ENCODE assay signal across 19 cellular contexts in genomic region chr7:34135924-34136323, GRCh38.
DNase-seq lines count a peak whose midpoint lies in the region; ATAC-seq, FAIRE-seq and TF ChIP-seq lines count a peak whose summit lies in the region.
"Had no signal": no experiment of that assay in that cellular context is flagged by ENCODE, and none has a peak within 500 bp of the region (broad histone marks: within the 10 kb centered on the region; RNA-seq: fewer than 3 reads in every experiment).

No MANE protein-coding gene starts in this region.

- intact Hi-C loops in IMR-90 (cut with micrococcal nuclease) = loop anchor here (2.0 to 10.0 kb wide), 3 partner anchors 31 to 687 kb away; no protein-coding TSS in a partner anchor

- DNase-seq in AG20443 (ENCODE audit: low spot score) = peak; percentile 36
- no peak for DNase-seq in IMR-90
- DNase-seq in bronchial epithelial cell (ENCODE audit: low read depth) = no peak
- peak; percentile 58 for DNase-seq in osteoblast (ENCODE audit: insufficient read length, low spot score, missing footprints)
- DNase-seq in cortex of kidney (lab: John Stamatoyannopoulos, UW) = no peak
- DNase-seq: AML-193; H9; NCI-H1417 treated with DMSO at 0.1 percent for 48 hours; NCI-H2081; NK-92 treated with Interleukin-12 subunit alpha and Interleukin-12 subunit beta, amount 100 ng/mL, for 24 hours; Peyer's patch had no signal

- H3K79me2 ChIP-seq in osteoblast (ENCODE audit: insufficient read depth, low read length) = peaks cover 4% of the 10 kb centered on the region

- in situ Hi-C loops in IMR-90 (cut with MboI; ENCODE audit: low sequenced_read_pairs) = loop anchor here (10.0 kb wide), 1 partner anchor 179 kb away; no protein-coding TSS in a partner anchor

- H3K4me2 ChIP-seq in IMR-90 (ENCODE audit: low read depth, low read length) = no peak overlapping the region
- H3K4me2 ChIP-seq in osteoblast (ENCODE audit: insufficient read depth, low read length) = no peak overlapping the region
- H3K4me2 ChIP-seq: KMS-11 had no signal

- no peak for TF ChIP-seq POLR2A in IMR-90 (IDR thresholded peaks at IDR 0.05; ENCODE audit: low read depth, low read length)

- no peak for TF ChIP-seq RAD21 in IMR-90 (IDR thresholded peaks at IDR 0.05; ENCODE audit: low read length)

- no peaks in the 10 kb centered on the region for H3K79me1 ChIP-seq in IMR-90 (ENCODE audit: low read depth in 1 of 2, low read length in 2 of 2)

- POLR2A ChIA-PET in IMR-90 (lab: Charles Lee; ENCODE audit: unreplicated experiment) = no interaction called here

- no peak overlapping the region for H2AK9ac ChIP-seq in IMR-90 (replicated peaks; ENCODE audit: low read depth, low read length, poor library complexity)

- no peak overlapping the region for H3K23ac ChIP-seq in IMR-90 (ENCODE audit: low read depth, low read length)

- H3K56ac ChIP-seq in IMR-90 (ENCODE audit: extremely low read depth, insufficient read depth, low read length) = no peak overlapping the region

- TF ChIP-seq CTCF in IMR-90 (conservative IDR thresholded peaks at IDR 0.05; ENCODE audit: low read depth, low read length) (no peak), bronchial epithelial cell (IDR thresholded peaks at IDR 0.05; ENCODE audit: insufficient read depth, low read length, severe bottlenecking) (no peak), osteoblast (IDR thresholded peaks at IDR 0.05; ENCODE audit: extremely low read depth, low read depth, low read length) (no peak)

- H3K27me3 ChIP-seq in IMR-90 (ENCODE audit: control insufficient read depth, insufficient read depth, low read length) = no peaks in the 10 kb centered on the region
- H3K27me3 ChIP-seq in bronchial epithelial cell (ENCODE audit: control insufficient read depth, insufficient read depth, low read length) = no peaks in the 10 kb centered on the region
- no peaks in the 10 kb centered on the region for H3K27me3 ChIP-seq in osteoblast (ENCODE audit: insufficient read depth, low read length)
- H3K27me3 ChIP-seq: Peyer's patch had no signal

- no peak overlapping the region; the same call in 1 of the 2 replicates for H4K91ac ChIP-seq in IMR-90 (ENCODE audit: insufficient read depth, low read depth, low read length)

- no peaks in the 10 kb centered on the region for H3K36me3 ChIP-seq in IMR-90 (ENCODE audit: control insufficient read depth, insufficient read depth, low read length)
- no peaks in the 10 kb centered on the region for H3K36me3 ChIP-seq in bronchial epithelial cell (ENCODE audit: control insufficient read depth, insufficient read depth, low read length)
- H3K36me3 ChIP-seq in osteoblast (ENCODE audit: insufficient read depth, low read length) = no peaks in the 10 kb centered on the region
- H3K36me3 ChIP-seq: Peyer's patch had no signal

- H3K27ac ChIP-seq in IMR-90 (ENCODE audit: insufficient read depth, low read length) (no peak overlapping the region), osteoblast (ENCODE audit: low read depth, low read length) (no peak overlapping the region)
- H3K27ac ChIP-seq: C4-2B, KMS-11, Peyer's patch had no signal

- H4K20me1 ChIP-seq in IMR-90 (ENCODE audit: insufficient read depth, low read length) (no peaks in the 10 kb centered on the region), osteoblast (ENCODE audit: insufficient read depth, low read length) (peaks cover 4% of the 10 kb centered on the region)

- 0 out of 2 replicates have a peak overlapping the region, but pooled peaks have one; percentile 5 for H2AK5ac ChIP-seq in IMR-90 (ENCODE audit: low read depth, low read length)

- CTCF ChIA-PET in IMR-90 (lab: Yijun Ruan, JAX) = interaction anchor here (0.7 to 2.6 kb wide), 2 partner anchors 19 to 154 kb away, joined by 4 to 12 read pairs; no protein-coding TSS in a partner anchor

- no peak overlapping the region; the same call in 1 of the 2 replicates for H2BK20ac ChIP-seq in IMR-90 (ENCODE audit: low read depth, low read length)

- H3K4ac ChIP-seq in IMR-90 (ENCODE audit: low read depth, low read length) = no peak overlapping the region

- H3K4me3 ChIP-seq in IMR-90 (ENCODE audit: insufficient read depth, low read depth, low read length) = no peak overlapping the region
- no peak overlapping the region for H3K4me3 ChIP-seq in bronchial epithelial cell (ENCODE audit: low read depth, low read length)
- H3K4me3 ChIP-seq in osteoblast (ENCODE audit: insufficient read depth, low read length) = no peak overlapping the region
- H3K4me3 ChIP-seq: Peyer's patch had no signal

- no peak overlapping the region; a peak in 1 of 4 replicates for H4K8ac ChIP-seq in IMR-90 (ENCODE audit: low read depth in 2 of 2, low read length in 2 of 2)

- H3K9ac ChIP-seq in IMR-90 (ENCODE audit: low read depth, low read length) = no peak overlapping the region
- H3K9ac ChIP-seq: KMS-11 had no signal

- H4K5ac ChIP-seq in IMR-90 (ENCODE audit: low read depth, low read length) = no peak overlapping the region

- H3K4me1 ChIP-seq in IMR-90 (ENCODE audit: control insufficient read depth, insufficient read depth, low read length) (peaks cover 9% of the 10 kb centered on the region; the same call in 1 of the 2 replicates), osteoblast (ENCODE audit: insufficient read depth, low read length) (peaks cover 23% of the 10 kb centered on the region)
- H3K4me1 ChIP-seq: Peyer's patch had no signal

- WGBS in IMR-90 (ENCODE audit: extremely low coverage in 2 of 2, insufficient read length in 1 of 2), 2 experiments = no CpG with 5 or more reads among the region's 4 CpGs

- dilution Hi-C loops in IMR-90 (cut with HindIII; ENCODE audit: low sequenced_read_pairs, unreplicated experiment) = no loop called here

- H2BK5ac ChIP-seq in IMR-90 (ENCODE audit: low read depth, low read length, poor library complexity, severe bottlenecking) = no peak overlapping the region

- no peak for ATAC-seq in IMR-90 (ENCODE audit: low read depth)
- no peak for ATAC-seq in HG02973 (IDR thresholded peaks at IDR 0.05; ENCODE audit: unreplicated experiment)
- no peak for ATAC-seq in HG03025 (IDR thresholded peaks at IDR 0.05; ENCODE audit: low FRiP score, unreplicated experiment)
- no peak for ATAC-seq in HG03196 (IDR thresholded peaks at IDR 0.05; ENCODE audit: unreplicated experiment)
- ATAC-seq: Right ventricle myocardium inferior had no signal

- H3K9me1 ChIP-seq in IMR-90 (ENCODE audit: insufficient read depth, low read length) = no peaks in the 10 kb centered on the region

- H2AFZ ChIP-seq in IMR-90 (replicated peaks; ENCODE audit: low read length, poor library complexity) = no peak overlapping the region
- no peak overlapping the region for H2AFZ ChIP-seq in osteoblast (ENCODE audit: low read length)

- H3K9me3 ChIP-seq in IMR-90 (ENCODE audit: control insufficient read depth, insufficient read depth, low read length) (no peaks in the 10 kb centered on the region), osteoblast (ENCODE audit: low read depth, low read length) (no peaks in the 10 kb centered on the region)
- H3K9me3 ChIP-seq: Peyer's patch had no signal

- no peak overlapping the region for H2BK120ac ChIP-seq in IMR-90 (ENCODE audit: low read depth, low read length)

- FAIRE-seq in bronchial epithelial cell (lab: Jason Lieb, UNC) = peak; percentile 58
- FAIRE-seq: GM12892, GM18507 had no signal

- H3K18ac ChIP-seq in IMR-90 (ENCODE audit: low read depth, low read length) = no peak overlapping the region

- BruUV-seq in IMR-90 (replicated peaks; lab: Mats Ljungman, UMichigan) = no TSS peak

- H2BK15ac ChIP-seq in IMR-90 (ENCODE audit: low read depth, low read length) = no peak overlapping the region

- H3K14ac ChIP-seq in IMR-90 (replicated peaks; ENCODE audit: low read depth, low read length) = no peak overlapping the region

TF ChIP-seq in IMR-90, 13 proteins besides CTCF, POLR2A, EP300 and RAD21:
- TF ChIP-seq RFX5 (IDR thresholded peaks at IDR 0.05; ENCODE audit: low read depth, low read length) (no peak), MAZ (IDR thresholded peaks at IDR 0.05; ENCODE audit: borderline replicate concordance, low read depth, low read length) (no peak), FOS (IDR thresholded peaks at IDR 0.05; ENCODE audit: low read depth, low read length) (no peak), RCOR1 (IDR thresholded peaks at IDR 0.05; ENCODE audit: insufficient replicate concordance, low read length) (no peak), CEBPB (IDR thresholded peaks at IDR 0.05; ENCODE audit: low read depth, low read length) (no peak), MAFK (IDR thresholded peaks at IDR 0.05; ENCODE audit: low read depth, low read length) (no peak), MXI1 (IDR thresholded peaks at IDR 0.05; ENCODE audit: borderline replicate concordance, low read depth, low read length) (no peak), NFE2L2 (IDR thresholded peaks at IDR 0.05; ENCODE audit: low read depth, low read length) (no peak), SMC3 (IDR thresholded peaks at IDR 0.05; ENCODE audit: low read depth, low read length) (no peak), BHLHE40 (IDR thresholded peaks at IDR 0.05; ENCODE audit: low read depth, low read length) (no peak)
- TF ChIP-seq, protein P1, sequence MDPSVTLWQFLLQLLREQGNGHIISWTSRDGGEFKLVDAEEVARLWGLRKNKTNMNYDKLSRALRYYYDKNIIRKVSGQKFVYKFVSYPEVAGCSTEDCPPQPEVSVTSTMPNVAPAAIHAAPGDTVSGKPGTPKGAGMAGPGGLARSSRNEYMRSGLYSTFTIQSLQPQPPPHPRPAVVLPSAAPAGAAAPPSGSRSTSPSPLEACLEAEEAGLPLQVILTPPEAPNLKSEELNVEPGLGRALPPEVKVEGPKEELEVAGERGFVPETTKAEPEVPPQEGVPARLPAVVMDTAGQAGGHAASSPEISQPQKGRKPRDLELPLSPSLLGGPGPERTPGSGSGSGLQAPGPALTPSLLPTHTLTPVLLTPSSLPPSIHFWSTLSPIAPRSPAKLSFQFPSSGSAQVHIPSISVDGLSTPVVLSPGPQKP (IDR thresholded peaks at IDR 0.05; ENCODE audit: borderline replicate concordance, low read depth, low read length) = no peak

Comparison
In these comparisons a context has a peak if more than half of its experiments do, and no peak if none do; other contexts are left out.
1. DNase-seq: peak in AG20443 (single experiment) and osteoblast (single experiment); none in IMR-90 (single experiment), bronchial epithelial cell (single experiment) and cortex of kidney (single experiment).